ENCODE assay signal across 8 cellular contexts in the genomic region with DNA sequence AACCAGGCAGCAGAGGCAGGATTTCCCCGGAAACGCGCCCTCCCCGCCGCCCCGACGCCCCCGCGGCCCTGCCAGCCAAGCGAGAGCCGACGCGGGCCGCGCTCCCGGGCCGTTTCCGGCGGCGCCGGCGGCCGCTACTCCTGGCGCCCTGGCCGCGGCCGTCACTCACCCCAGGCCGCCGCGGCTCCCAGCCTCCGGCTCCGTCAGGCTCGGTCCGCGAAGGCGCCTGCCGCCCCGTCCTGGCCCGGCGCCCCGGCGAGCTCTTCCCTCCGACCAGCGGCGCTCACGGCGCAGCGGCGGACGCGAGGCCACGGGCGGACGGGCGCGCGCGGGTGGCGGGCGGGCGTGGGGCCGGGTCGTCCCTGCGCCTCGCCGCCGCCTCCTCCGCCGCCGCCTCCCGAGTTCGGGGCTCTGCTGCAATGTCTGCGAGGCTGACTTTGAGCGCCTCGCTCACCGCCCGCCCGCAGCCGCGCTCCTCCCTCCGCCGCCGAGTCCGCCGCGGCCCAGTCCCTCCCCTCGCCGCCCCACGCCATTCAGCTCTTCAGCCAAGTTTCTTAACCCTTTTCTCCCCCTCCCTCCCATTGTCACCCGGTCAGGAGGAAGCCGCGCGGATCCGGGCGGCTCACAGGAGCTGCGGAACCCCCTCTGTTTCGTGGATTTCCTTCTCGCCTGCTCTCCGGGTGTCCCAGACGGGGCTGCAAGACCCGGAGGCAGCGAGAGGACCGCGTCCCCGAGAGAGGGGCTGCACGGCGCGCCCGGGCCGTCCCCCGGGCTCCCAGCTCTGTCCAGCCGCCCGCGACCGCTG. TPM values are rescaled to one million over a fixed set of nuclear protein-coding genes. Genes with fewer than 3 reads are reported as not detected.
DNase-seq lines count a peak whose midpoint lies in the region; ATAC-seq and TF ChIP-seq lines count a peak whose summit lies in the region.

A gene with protein sequence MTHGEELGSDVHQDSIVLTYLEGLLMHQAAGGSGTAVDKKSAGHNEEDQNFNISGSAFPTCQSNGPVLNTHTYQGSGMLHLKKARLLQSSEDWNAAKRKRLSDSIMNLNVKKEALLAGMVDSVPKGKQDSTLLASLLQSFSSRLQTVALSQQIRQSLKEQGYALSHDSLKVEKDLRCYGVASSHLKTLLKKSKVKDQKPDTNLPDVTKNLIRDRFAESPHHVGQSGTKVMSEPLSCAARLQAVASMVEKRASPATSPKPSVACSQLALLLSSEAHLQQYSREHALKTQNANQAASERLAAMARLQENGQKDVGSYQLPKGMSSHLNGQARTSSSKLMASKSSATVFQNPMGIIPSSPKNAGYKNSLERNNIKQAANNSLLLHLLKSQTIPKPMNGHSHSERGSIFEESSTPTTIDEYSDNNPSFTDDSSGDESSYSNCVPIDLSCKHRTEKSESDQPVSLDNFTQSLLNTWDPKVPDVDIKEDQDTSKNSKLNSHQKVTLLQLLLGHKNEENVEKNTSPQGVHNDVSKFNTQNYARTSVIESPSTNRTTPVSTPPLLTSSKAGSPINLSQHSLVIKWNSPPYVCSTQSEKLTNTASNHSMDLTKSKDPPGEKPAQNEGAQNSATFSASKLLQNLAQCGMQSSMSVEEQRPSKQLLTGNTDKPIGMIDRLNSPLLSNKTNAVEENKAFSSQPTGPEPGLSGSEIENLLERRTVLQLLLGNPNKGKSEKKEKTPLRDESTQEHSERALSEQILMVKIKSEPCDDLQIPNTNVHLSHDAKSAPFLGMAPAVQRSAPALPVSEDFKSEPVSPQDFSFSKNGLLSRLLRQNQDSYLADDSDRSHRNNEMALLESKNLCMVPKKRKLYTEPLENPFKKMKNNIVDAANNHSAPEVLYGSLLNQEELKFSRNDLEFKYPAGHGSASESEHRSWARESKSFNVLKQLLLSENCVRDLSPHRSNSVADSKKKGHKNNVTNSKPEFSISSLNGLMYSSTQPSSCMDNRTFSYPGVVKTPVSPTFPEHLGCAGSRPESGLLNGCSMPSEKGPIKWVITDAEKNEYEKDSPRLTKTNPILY (N-terminal part only) (minus strand): TSS at position 425 of the 805 bp plus-strand sequence. CDS start 96,808 bp downstream, outside the sequence.

- no CpG with 5 or more reads among the region's 115 CpGs for WGBS in gastroesophageal sphincter (ENCODE audit: low coverage in 1 of 2), 2 donors

- H3K9me3 ChIP-seq in Caco-2 (no peaks in the 10 kb centered on the region), SK-N-MC (ENCODE audit: low read depth, low read length) (no peaks in the 10 kb centered on the region), gastroesophageal sphincter (no peaks in the 10 kb centered on the region)

- no peaks in the 10 kb centered on the region for H3K27me3 ChIP-seq in Caco-2 (replicated peaks; ENCODE audit: control insufficient read depth, insufficient read depth, low read length)
- H3K27me3 ChIP-seq in gastroesophageal sphincter: no peaks in the 10 kb centered on the region

- H3K27ac ChIP-seq in SK-N-MC: no peak within 1 kb of the TSS
- H3K27ac ChIP-seq in gastroesophageal sphincter: peak within 1 kb of the TSS; percentile 89 to 99 (median 96)

- H3K4me3 ChIP-seq in Caco-2 (ENCODE audit: low read depth, low read length): peak within 1 kb of the TSS; percentile 85
- H3K4me3 ChIP-seq in SK-N-MC: peak within 1 kb of the TSS; percentile 89
- H3K4me3 ChIP-seq in gastroesophageal sphincter: peak within 1 kb of the TSS; percentile 67 to 89

- CTCF ChIA-PET in Caco-2 (lab: Charles Lee): interaction anchor here (0.7 to 1.4 kb wide), 4 partner anchors 57 to 630 kb away, joined by 3 to 7 read pairs (median 4); no protein-coding TSS in a partner anchor

- H3K9me3 Mint-ChIP-seq in Caco-2 (ENCODE audit: unreplicated experiment): no peaks in the 10 kb centered on the region

- POLR2A ChIA-PET in Caco-2 (lab: Charles Lee): interaction anchor here (0.5 to 0.8 kb wide), 4 partner anchors 20 to 415 kb away, joined by 3 to 4 read pairs (median 3); no protein-coding TSS in a partner anchor

- BruUV-seq in Caco-2 (replicated peaks; lab: Mats Ljungman, UMichigan): no TSS peak

- H3K9ac ChIP-seq in SK-N-MC (ENCODE audit: insufficient read length): peak within 1 kb of the TSS; percentile 76

- TF ChIP-seq CTCF in Caco-2 (IDR thresholded peaks at IDR 0.05; ENCODE audit: insufficient read depth in 1 of 2, low read depth in 1 of 2, low read length in 1 of 2, severe bottlenecking in 1 of 2, unreplicated experiment in 1 of 2) (no peak), gastroesophageal sphincter (IDR thresholded peaks at IDR 0.05) (no peak), subcutaneous adipose tissue (IDR thresholded peaks at IDR 0.05; ENCODE audit: low read depth) (no peak)

- peak within 1 kb of the TSS; percentile 99 for H3K4me3 Mint-ChIP-seq in Caco-2 (ENCODE audit: unreplicated experiment)

- no peak for TF ChIP-seq EP300 in gastroesophageal sphincter (IDR thresholded peaks at IDR 0.05)

- H3K27me3 Mint-ChIP-seq in Caco-2 (ENCODE audit: insufficient read depth, unreplicated experiment): no peaks in the 10 kb centered on the region

- H3K4me1 ChIP-seq in Caco-2 (peaks cover 23% of the 10 kb centered on the region), gastroesophageal sphincter (peaks cover 0 to 48% (median 11%) of the 10 kb centered on the region in 3 donors)

- peak within 1 kb of the TSS; percentile 96 for H3K27ac Mint-ChIP-seq in Caco-2 (ENCODE audit: unreplicated experiment)

- peak; percentile 61 to 93 for TF ChIP-seq POLR2A in gastroesophageal sphincter (IDR thresholded peaks at IDR 0.05)

- peak; percentile 88 to 91 for DNase-seq in Caco-2
- DNase-seq in HuH-7.5 (ENCODE audit: low spot score): peak; percentile 63
- DNase-seq in SK-N-MC (ENCODE audit: low read depth, low spot score): no peak
- DNase-seq in activated naive CD4-positive, alpha-beta T cell treated with anti-CD3 and anti-CD28 coated beads, Interleukin-2, amount 50 U/mL, for 16 hours: peak; percentile 85
- peak; percentile 70 for DNase-seq in non-pigmented ciliary epithelial cell (ENCODE audit: low read depth)

- H3K36me3 ChIP-seq in Caco-2 (ENCODE audit: control insufficient read depth, insufficient read depth, low read length) (no peaks in the 10 kb centered on the region), SK-N-MC (ENCODE audit: insufficient read depth, low read length) (no peaks in the 10 kb centered on the region), gastroesophageal sphincter (no peaks in the 10 kb centered on the region)

- ATAC-seq in GM21515 (IDR thresholded peaks at IDR 0.05; ENCODE audit: unreplicated experiment) (peak; percentile 80), gastroesophageal sphincter (peak; percentile 95)

- intact Hi-C loops in Caco-2 (cut with micrococcal nuclease; ENCODE audit: unreplicated experiment): loop anchor here (1.0 to 5.0 kb wide), 4 partner anchors 76 to 200 kb away; no protein-coding TSS in a partner anchor

- H3K4me1 Mint-ChIP-seq in Caco-2 (ENCODE audit: low read depth, unreplicated experiment): peaks cover 33% of the 10 kb centered on the region

- H3K36me3 Mint-ChIP-seq in Caco-2 (ENCODE audit: insufficient read depth, unreplicated experiment): peaks cover 10% of the 10 kb centered on the region

RNA-seq across cellular contexts. Expression of the gene that starts here (rescaled TPM):
- total RNA-seq in Caco-2 (2022): 24.7 and 28.6 TPM in 2 replicates
- 10 to 100 TPM; 21.5 to 30.7 (median 28.2) TPM for total RNA-seq in gastroesophageal sphincter
- total RNA-seq in subcutaneous adipose tissue: 100 to 1,000 TPM in 3 of 4 donors, 10 to 100 TPM in 1; 88.4 to 137 (median 118) TPM
